Comparison of ENCODE assay signal across 8 cellular contexts in the genomic region with DNA sequence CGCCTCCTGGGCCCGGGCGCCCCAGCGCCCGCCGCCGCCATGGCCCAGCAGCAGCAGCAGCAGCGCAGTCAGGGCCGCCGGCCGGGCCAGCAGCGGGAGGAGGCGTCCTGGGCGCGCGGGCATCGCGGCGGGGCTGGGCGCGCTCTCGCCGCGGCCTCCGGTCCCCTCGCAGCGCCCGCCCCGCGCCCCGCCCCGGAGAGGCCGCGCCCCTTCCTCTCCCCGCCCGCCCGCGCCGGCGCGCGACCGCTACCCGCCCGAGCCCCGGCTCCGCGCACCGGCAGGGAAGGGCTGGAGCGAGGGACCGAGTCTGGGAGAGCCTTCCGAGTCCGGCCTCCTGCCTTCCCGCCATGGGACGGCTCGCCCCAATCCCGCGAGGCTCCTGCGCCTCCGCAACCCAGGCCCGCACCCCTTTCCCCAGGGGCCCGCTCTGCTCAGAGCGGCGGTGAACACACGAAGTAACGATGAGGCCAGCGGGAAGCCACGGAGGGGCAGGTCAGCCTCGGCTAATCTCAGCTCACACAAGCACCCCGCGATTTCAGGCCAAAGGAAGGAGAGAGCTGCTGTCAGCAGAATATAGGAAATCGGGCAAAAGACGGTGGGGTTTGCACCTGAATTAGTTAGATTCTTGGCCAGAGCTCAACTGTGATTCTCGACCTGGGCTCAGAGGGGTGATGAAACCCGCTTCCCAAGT. TPM values are rescaled to one million over a fixed set of nuclear protein-coding genes. Genes with fewer than 3 reads are reported as not detected.
DNase-seq lines count a peak whose midpoint lies in the region; ATAC-seq lines count a peak whose summit lies in the region.

A gene (minus strand): TSS at position 135 of the 691 bp plus-strand sequence. CDS start 12 bp downstream, at position 123.

- H3K4me3 ChIP-seq in Jurkat, Clone E6-1 (ENCODE audit: low read length), result peak within 1 kb of the TSS; percentile 74

- H3K4me1 Mint-ChIP-seq in activated naive CD4-positive, alpha-beta T cell treated with anti-CD3 and anti-CD28 coated beads, Interleukin-2, amount 10 ng/mL, durations not matched to agents 7 days and 5 days, result peaks cover 21% of the 10 kb centered on the region

- peak; percentile 93 for DNase-seq in DMS53 (lab: John Stamatoyannopoulos, UW)
- DNase-seq in Jurkat, Clone E6-1 (ENCODE audit: low read depth, low spot score), result no peak
- DNase-seq in SK-MEL-5 (ENCODE audit: low read depth, low spot score), result peak; percentile 81
- DNase-seq in activated naive CD4-positive, alpha-beta T cell treated with anti-CD3 and anti-CD28 coated beads, Interleukin-2, amount 10 ng/mL, durations not matched to agents 7 days and 5 days, result peak; percentile 79
- peak; percentile 89 for DNase-seq in germinal center (ENCODE audit: low spot score)
- peak in 54 of 56 donors; percentile 26 to 89 (median 65) for DNase-seq in nucleus accumbens (lab: John Stamatoyannopoulos, UW)
- DNase-seq in superior temporal gyrus (ENCODE audit: extremely low spot score), result peak; percentile 69

- no peak within 1 kb of the TSS for H3K27ac Mint-ChIP-seq in activated naive CD4-positive, alpha-beta T cell treated with anti-CD3 and anti-CD28 coated beads, Interleukin-2, amount 10 ng/mL, durations not matched to agents 7 days and 5 days

- H3K4me3 Mint-ChIP-seq in activated naive CD4-positive, alpha-beta T cell treated with anti-CD3 and anti-CD28 coated beads, Interleukin-2, amount 10 ng/mL, durations not matched to agents 7 days and 5 days, result peak within 1 kb of the TSS; percentile 73

- in situ Hi-C loops in SK-MEL-5 (cut with HindIII; ENCODE audit: low pct_unique_long_range_greater_than_20kb, low sequenced_read_pairs), result no loop called here

- no peaks in the 10 kb centered on the region for H3K9me3 Mint-ChIP-seq in activated naive CD4-positive, alpha-beta T cell treated with anti-CD3 and anti-CD28 coated beads, Interleukin-2, amount 10 ng/mL, durations not matched to agents 7 days and 5 days

- peak; percentile 67 for ATAC-seq in GM21619 (IDR thresholded peaks at IDR 0.05; ENCODE audit: unreplicated experiment)

- peaks cover 1% of the 10 kb centered on the region for H3K36me3 Mint-ChIP-seq in activated naive CD4-positive, alpha-beta T cell treated with anti-CD3 and anti-CD28 coated beads, Interleukin-2, amount 10 ng/mL, durations not matched to agents 7 days and 5 days

- no peaks in the 10 kb centered on the region for H3K27me3 Mint-ChIP-seq in activated naive CD4-positive, alpha-beta T cell treated with anti-CD3 and anti-CD28 coated beads, Interleukin-2, amount 10 ng/mL, durations not matched to agents 7 days and 5 days

- CTCF ChIA-PET in activated naive CD4-positive, alpha-beta T cell treated with anti-CD3 and anti-CD28 coated beads, Interleukin-2, amount 10 ng/mL, durations not matched to agents 7 days and 5 days (lab: Charles Lee), result no interaction called here

RNA-seq across cellular contexts. Expression of the gene that starts here (rescaled TPM):
- polyA plus RNA-seq in Jurkat, Clone E6-1 (2012; ENCODE audit: insufficient read depth, insufficient read length), result 97.6 TPM
- total RNA-seq in SK-MEL-5 (2014; rRNA removed; shearing (Covaris generic)), result 639 and 709 TPM in 2 replicates
- polyA plus RNA-seq in SK-MEL-5 (2015; cell fraction: cytosol; rRNA removed), result 492 and 629 TPM in 2 replicates
- 149 and 166 TPM in 2 replicates for polyA plus RNA-seq in SK-MEL-5 (2015; cell fraction: nucleus; rRNA removed)
